ENCODE assay signal across 25 cellular contexts in genomic region chr5:53219610-53220009, GRCh38.
"Had no signal": no experiment of that assay in that cellular context is flagged by ENCODE, and none has a peak within 500 bp of the region (broad histone marks: within the 10 kb centered on the region; RNA-seq: fewer than 3 reads in every experiment).

No MANE protein-coding gene starts in this region.

- H3K9ac ChIP-seq: neural progenitor cell had no signal

- DNase-seq: dorsolateral prefrontal cortex; effector CD8-positive, alpha-beta T cell; foreskin melanocyte; heart left ventricle; hippocampal formation; left colon; left ventricle myocardium superior; mesenchymal stem cell; midbrain; nucleus accumbens; ovary; sigmoid colon; stimulated activated CD4-positive, alpha-beta T cell treated with anti-CD3 and anti-CD28 coated beads, Interleukin-2, amount 100 ng/mL, for 24 hours; stimulated activated CD4-positive, alpha-beta T cell treated with anti-CD3 and anti-CD28 coated beads, Interleukin-4, amount 100 ng/mL, for 4 hours; stimulated activated naive B cell treated with anti-CD40 and anti-IgM and Interleukin-4, amounts not matched to agents 10 μg/mL and 1 μg/mL and 100 μg/mL, for 72 hours; stomach; substantia nigra; trophoblast cell had no signal

- H3K36me3 ChIP-seq: heart left ventricle, neural progenitor cell, ovary, right atrium auricular region, sigmoid colon, stomach, thoracic aorta had no signal

- H3K27ac ChIP-seq: dorsolateral prefrontal cortex, heart left ventricle, neural progenitor cell, ovary, right atrium auricular region, sigmoid colon, skin epidermis, stomach, thoracic aorta had no signal

- FAIRE-seq: urothelium cell line had no signal

- ATAC-seq: heart left ventricle; left colon; left ventricle myocardium superior; natural killer cell treated with Interleukin-12 subunit alpha and Interleukin-12 subunit beta and Interleukin-15 and Interleukin-18, amount 100 ng/mL, for 72 hours; stimulated activated naive B cell treated with anti-CD40 and anti-IgM and Interleukin-4, amounts not matched to agents 10 μg/mL and 1 μg/mL and 100 μg/mL, for 72 hours had no signal

- H2AFZ ChIP-seq: neural progenitor cell had no signal

- H3K9me3 ChIP-seq: ovary, thoracic aorta had no signal

- H3K4me3 ChIP-seq: dorsolateral prefrontal cortex, heart left ventricle, lung, neural progenitor cell, ovary, right atrium auricular region, sigmoid colon, skin epidermis, stomach, thoracic aorta had no signal

- H3K4me2 ChIP-seq: neural progenitor cell had no signal

- H3K4me1 ChIP-seq: heart left ventricle, right atrium auricular region, sigmoid colon, stomach had no signal

- H3K27me3 ChIP-seq: heart left ventricle, neural progenitor cell, ovary, right atrium auricular region, sigmoid colon, stomach had no signal
